ENCODE assay signal across 1 cellular context in genomic region chr17:81638683-81639082, GRCh38.
TF ChIP-seq lines count a peak whose summit lies in the region.

No MANE protein-coding gene starts in this region.

TF ChIP-seq in GM23338, 12 proteins besides CTCF, POLR2A, EP300 and RAD21 (continued from another document):
- TF ChIP-seq ZNF462 (CRISPR knock-in tag; IDR thresholded peaks at IDR 0.05) (no peak), ETS1 (IDR thresholded peaks at IDR 0.05) (no peak), EZH2 (IDR thresholded peaks at IDR 0.05; ENCODE audit: low read depth, unreplicated experiment) (no peak), JUNB (IDR thresholded peaks at IDR 0.05; ENCODE audit: unreplicated experiment) (no peak)
